Comparison of ENCODE assay signal across 17 cellular contexts in the genomic region with DNA sequence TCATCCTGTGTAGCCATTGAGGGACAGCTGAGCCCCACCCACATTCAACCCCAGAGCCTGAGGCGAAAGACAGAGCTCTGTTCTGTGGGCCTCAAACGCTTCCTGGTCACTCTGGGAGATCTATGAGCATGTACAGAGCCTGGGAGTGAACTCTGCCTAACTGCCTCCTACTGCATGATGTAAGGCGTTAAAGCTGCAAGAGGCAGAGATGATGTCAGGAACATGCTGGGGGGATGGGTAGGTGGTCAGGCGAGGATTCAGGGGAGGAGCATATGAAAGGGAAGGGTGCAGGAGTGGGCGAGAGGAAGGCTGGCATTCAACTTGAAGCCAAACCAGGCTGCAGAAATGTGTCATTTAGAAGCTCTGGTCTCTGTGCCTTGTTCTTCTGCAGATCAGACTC.
"Had no signal": no experiment of that assay in that cellular context is flagged by ENCODE, and none has a peak within 500 bp of the region (broad histone marks: within the 10 kb centered on the region; RNA-seq: fewer than 3 reads in every experiment).

No MANE protein-coding gene starts in this region.

- H3K27me3 ChIP-seq: dorsolateral prefrontal cortex, upper lobe of left lung, vagina had no signal

- H2AFZ ChIP-seq: hepatocyte had no signal

- H3K4me3 ChIP-seq: dorsolateral prefrontal cortex, hepatocyte, smooth muscle cell, tibial artery, upper lobe of left lung, vagina had no signal

- H3K4me2 ChIP-seq: hepatocyte, smooth muscle cell had no signal

- H3K9me3 ChIP-seq: neutrophil, tibial artery, upper lobe of left lung, vagina had no signal

- H3K79me2 ChIP-seq: hepatocyte had no signal

- FAIRE-seq: kidney had no signal

- DNase-seq: cortex of kidney; effector CD8-positive, alpha-beta T cell; foreskin melanocyte; head of caudate nucleus; left colon; naive thymus-derived CD4-positive, alpha-beta T cell; right cardiac atrium; stimulated activated CD4-positive, alpha-beta T cell treated with anti-CD3 and anti-CD28 coated beads, Interleukin-4, amount 100 ng/mL, for 1 hour; stimulated activated CD8-positive, alpha-beta memory T cell treated with anti-CD3 and anti-CD28 coated beads, Interleukin-4, amount 100 ng/mL, for 48 hours; upper lobe of left lung had no signal

- H3K27ac ChIP-seq: dorsolateral prefrontal cortex, hepatocyte, neutrophil, tibial artery, upper lobe of left lung, vagina had no signal

- H3K4me1 ChIP-seq: tibial artery, vagina had no signal

- H3K36me3 ChIP-seq: neutrophil, tibial artery, upper lobe of left lung, vagina had no signal

- ATAC-seq: left colon; naive thymus-derived CD4-positive, alpha-beta T cell; right cardiac atrium had no signal
